Comparison of ENCODE assay signal across 23 cellular contexts in the genomic region with DNA sequence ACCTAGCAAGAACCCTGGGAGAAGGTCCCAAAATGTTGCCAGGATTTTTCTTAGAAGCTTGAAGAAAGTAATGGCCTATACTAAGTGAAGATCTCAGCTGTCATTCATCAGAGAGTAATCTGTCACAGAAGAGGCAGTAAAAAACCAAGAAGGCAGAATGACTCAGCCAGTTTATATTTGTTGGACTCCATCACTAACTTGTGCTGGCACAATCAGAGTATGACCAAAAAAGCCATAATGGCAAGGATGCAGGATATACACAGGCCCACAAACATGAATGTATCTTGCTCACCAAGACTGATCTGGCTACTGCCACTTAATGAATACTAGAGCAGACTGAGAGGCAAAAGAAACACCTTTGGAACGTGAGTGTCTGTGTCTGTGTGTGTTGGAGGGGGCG.
"Had no signal": no experiment of that assay in that cellular context is flagged by ENCODE, and none has a peak within 500 bp of the region (broad histone marks: within the 10 kb centered on the region; RNA-seq: fewer than 3 reads in every experiment).

No MANE protein-coding gene starts in this region.

- DNase-seq: activated B cell treated with CpG ODN at 0.5 μM for 24 hours; activated CD4-positive, alpha-beta T cell treated with anti-CD3 and anti-CD28 coated beads, Interleukin-2, amount 50 U/mL, for 1 hour; activated CD8-positive, alpha-beta memory T cell treated with anti-CD3 and anti-CD28 coated beads, Interleukin-2, amount 10 ng/mL, durations not matched to agents 7 days and 5 days; activated CD8-positive, alpha-beta T cell treated with anti-CD3 and anti-CD28 coated beads, Interleukin-2, amount 10 ng/mL, durations not matched to agents 7 days and 5 days; activated naive CD8-positive, alpha-beta T cell treated with anti-CD3 and anti-CD28 coated beads, Interleukin-2, amount 50 U/mL, for 24 hours; activated T-cell treated with anti-CD3 and anti-CD28 coated beads, Interleukin-2, amount 50 U/mL, for 48 hours; amygdala; central memory CD4-positive, alpha-beta T cell; foreskin melanocyte; islet precursor cell; left cardiac atrium; left ventricle myocardium superior; naive thymus-derived CD4-positive, alpha-beta T cell; ovary; sigmoid colon; stimulated activated CD4-positive, alpha-beta T cell treated with anti-CD3 and anti-CD28 coated beads, Interleukin-15, amount 100 ng/mL, for 24 hours; stimulated activated CD4-positive, alpha-beta T cell treated with anti-CD3 and anti-CD28 coated beads, Interleukin-2, amount 100 ng/mL, for 24 hours; stimulated activated naive B cell treated with anti-CD40 and anti-IgM and Interleukin-4, amounts not matched to agents 10 μg/mL and 1 μg/mL and 100 μg/mL, for 72 hours; stomach; tibial artery had no signal

- H3K9me3 ChIP-seq: ovary, suprapubic skin had no signal

- H3K4me1 ChIP-seq: breast epithelium, sigmoid colon, stomach, suprapubic skin, tibial artery had no signal

- H3K4me3 ChIP-seq: breast epithelium, ovary, sigmoid colon, stomach, suprapubic skin, tibial artery had no signal

- H3K27ac ChIP-seq: breast epithelium, ovary, sigmoid colon, stomach, suprapubic skin, tibial artery had no signal

- H3K27me3 ChIP-seq: breast epithelium, ovary, sigmoid colon, stomach, suprapubic skin, tibial artery had no signal

- H3K36me3 ChIP-seq: breast epithelium, ovary, suprapubic skin had no signal

- ATAC-seq: activated CD8-positive, alpha-beta memory T cell treated with anti-CD3 and anti-CD28 coated beads, Interleukin-2, amount 10 ng/mL, durations not matched to agents 7 days and 5 days; activated CD8-positive, alpha-beta T cell treated with anti-CD3 and anti-CD28 coated beads, Interleukin-2, amount 10 ng/mL, durations not matched to agents 7 days and 5 days; activated naive CD8-positive, alpha-beta T cell treated with anti-CD3 and anti-CD28 coated beads, Interleukin-2, amount 50 U/mL, for 24 hours; esophagus mucosa; left cardiac atrium; left ventricle myocardium superior; naive thymus-derived CD4-positive, alpha-beta T cell; stimulated activated naive B cell treated with anti-CD40 and anti-IgM and Interleukin-4, amounts not matched to agents 10 μg/mL and 1 μg/mL and 100 μg/mL, for 72 hours had no signal
